In the genomic region with DNA sequence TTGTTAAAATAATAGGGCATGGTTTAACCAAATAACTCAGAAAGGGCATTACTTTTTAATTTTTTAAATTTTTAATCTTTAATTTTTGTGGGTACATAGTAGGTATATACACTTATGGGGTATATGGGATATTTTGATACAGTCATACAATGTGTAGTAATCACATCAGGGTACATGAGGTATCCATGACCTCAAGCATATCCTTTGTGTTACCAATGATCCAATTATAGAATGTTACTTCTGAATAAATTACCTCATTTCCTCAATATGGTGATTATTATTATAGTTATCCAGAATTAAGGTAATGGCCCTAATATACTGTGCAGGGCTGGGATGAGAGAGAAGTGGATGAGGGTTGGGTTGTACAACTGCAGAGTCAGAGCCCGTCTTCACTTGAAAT, we compare ENCODE assay signal across 24 cellular contexts.
"Had no signal": no experiment of that assay in that cellular context is flagged by ENCODE, and none has a peak within 500 bp of the region (broad histone marks: within the 10 kb centered on the region; RNA-seq: fewer than 3 reads in every experiment).

No MANE protein-coding gene starts in this region.

- H3K27ac ChIP-seq: colonic mucosa, dorsolateral prefrontal cortex, epithelial cell of prostate, esophagus squamous epithelium, gastroesophageal sphincter, heart left ventricle, left lung had no signal

- H3K36me3 ChIP-seq: colonic mucosa, esophagus squamous epithelium, gastroesophageal sphincter, left lung had no signal

- H3K9me3 ChIP-seq: colonic mucosa, esophagus squamous epithelium, gastroesophageal sphincter, heart left ventricle, left lung had no signal

- ATAC-seq: esophagus mucosa, gastroesophageal sphincter, left cardiac atrium, left lung, left ventricle myocardium superior had no signal

- H3K4me3 Mint-ChIP-seq: dendritic cell treated with granulocyte-macrophage colony-stimulating factor and Interleukin-4, amounts not matched to agents 40 ng/mL and 50 ng/mL, for 4 days; memory B cell had no signal

- DNase-seq: cerebellar nuclear complex; colonic mucosa; cortex of kidney; dorsolateral prefrontal cortex; effector CD4-positive, alpha-beta T cell; effector memory CD4-positive, alpha-beta T cell; erythroblast; esophagus squamous epithelium; foreskin fibroblast; foreskin melanocyte; heart left ventricle; hippocampal formation; left cardiac atrium; left lung; left ventricle myocardium superior; mammary epithelial cell; mesendoderm; midbrain had no signal

- H3K4me1 ChIP-seq: colonic mucosa, left lung had no signal

- H3K9me3 Mint-ChIP-seq: dendritic cell treated with granulocyte-macrophage colony-stimulating factor and Interleukin-4, amounts not matched to agents 40 ng/mL and 50 ng/mL, for 4 days; memory B cell had no signal

- H3K27ac Mint-ChIP-seq: dendritic cell treated with granulocyte-macrophage colony-stimulating factor and Interleukin-4, amounts not matched to agents 40 ng/mL and 50 ng/mL, for 4 days; memory B cell had no signal

- H3K4me3 ChIP-seq: colonic mucosa, dorsolateral prefrontal cortex, esophagus squamous epithelium, gastroesophageal sphincter, heart left ventricle, left lung, lung had no signal

- H3K27me3 ChIP-seq: colonic mucosa, dorsolateral prefrontal cortex, esophagus squamous epithelium, gastroesophageal sphincter, heart left ventricle, left lung had no signal

- H3K36me3 Mint-ChIP-seq: memory B cell had no signal
